In the genomic region with DNA sequence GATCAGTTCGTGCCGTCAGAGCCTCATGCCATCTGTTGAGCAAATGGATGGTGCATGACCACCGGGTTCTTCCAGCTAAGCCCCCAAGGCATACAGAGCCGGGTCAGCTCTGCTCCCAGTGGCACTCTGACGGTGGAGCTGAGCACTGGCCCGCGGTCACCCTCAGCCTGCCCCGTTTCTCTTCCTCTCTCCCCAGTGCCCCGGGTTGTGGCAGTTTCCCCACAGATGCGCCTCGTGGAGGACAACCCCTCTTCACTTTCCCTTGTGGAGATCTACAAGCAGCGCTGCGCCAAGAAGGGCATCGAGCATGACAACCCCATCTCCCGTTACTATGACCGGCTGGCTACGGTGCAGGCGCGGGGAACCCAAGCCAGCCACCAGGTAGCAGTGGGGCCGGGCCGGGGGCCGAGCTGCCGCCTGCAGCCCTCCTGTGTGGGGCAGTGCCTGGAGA, we compare ENCODE assay signal across 20 cellular contexts.
"Had no signal": no experiment of that assay in that cellular context is flagged by ENCODE, and none has a peak within 500 bp of the region (broad histone marks: within the 10 kb centered on the region; RNA-seq: fewer than 3 reads in every experiment).

No MANE protein-coding gene starts in this region.

- H3K9me3 Mint-ChIP-seq: activated T-cell treated with anti-CD3 and anti-CD28 coated beads, Interleukin-2, amount 50 U/mL, for 4 hours; activated T-helper 17 cell treated with anti-CD3 and anti-CD28 coated beads, Interleukin-2, amount 50 U/mL, for 72 hours; effector memory CD8-positive, alpha-beta T cell; naive thymus-derived CD4-positive, alpha-beta T cell had no signal

- H3K27me3 Mint-ChIP-seq: activated naive CD8-positive, alpha-beta T cell; activated T-helper 17 cell treated with anti-CD3 and anti-CD28 coated beads, Interleukin-2, amount 50 U/mL, for 72 hours; effector memory CD8-positive, alpha-beta T cell; naive thymus-derived CD4-positive, alpha-beta T cell had no signal

- H3K4me1 ChIP-seq: testis, transverse colon, uterus had no signal

- H3K36me3 ChIP-seq: uterus had no signal

- H3K27ac Mint-ChIP-seq: activated naive CD8-positive, alpha-beta T cell; activated T-helper 17 cell treated with anti-CD3 and anti-CD28 coated beads, Interleukin-2, amount 50 U/mL, for 72 hours had no signal

- H3K4me3 ChIP-seq: coronary artery, dorsolateral prefrontal cortex, testis, transverse colon, uterus had no signal

- H3K4me1 Mint-ChIP-seq: activated T-helper 17 cell treated with anti-CD3 and anti-CD28 coated beads, Interleukin-2, amount 50 U/mL, for 72 hours; naive thymus-derived CD4-positive, alpha-beta T cell had no signal

- H3K9me3 ChIP-seq: testis, transverse colon, uterus had no signal

- H3K4me3 Mint-ChIP-seq: activated naive CD8-positive, alpha-beta T cell; activated T-cell treated with anti-CD3 and anti-CD28 coated beads, Interleukin-2, amount 50 U/mL, for 4 hours; activated T-helper 17 cell treated with anti-CD3 and anti-CD28 coated beads, Interleukin-2, amount 50 U/mL, for 72 hours; effector memory CD8-positive, alpha-beta T cell; naive thymus-derived CD4-positive, alpha-beta T cell had no signal

- DNase-seq: activated CD4-positive, alpha-beta T cell treated with anti-CD3 and anti-CD28 coated beads, Interleukin-2, amount 50 U/mL, for 1 hour; activated T-cell treated with anti-CD3 and anti-CD28 coated beads, Interleukin-2, amount 50 U/mL, for 4 hours; anterior cingulate cortex; effector memory CD8-positive, alpha-beta T cell; hippocampal formation; kidney; left colon; midbrain; nucleus accumbens; stimulated activated CD4-positive, alpha-beta T cell treated with anti-CD3 and anti-CD28 coated beads, Interleukin-15, amount 100 ng/mL, for 24 hours; stimulated activated naive CD4-positive, alpha-beta T cell treated with Interleukin-2 at 50 U/mL for 16 hours; T-helper 2 cell; transverse colon; uterus had no signal

- H3K27me3 ChIP-seq: dorsolateral prefrontal cortex, testis, transverse colon, uterus had no signal

- H3K27ac ChIP-seq: coronary artery, dorsolateral prefrontal cortex, testis, transverse colon, uterus had no signal
